ENCODE assay signal across 19 cellular contexts in the genomic region with DNA sequence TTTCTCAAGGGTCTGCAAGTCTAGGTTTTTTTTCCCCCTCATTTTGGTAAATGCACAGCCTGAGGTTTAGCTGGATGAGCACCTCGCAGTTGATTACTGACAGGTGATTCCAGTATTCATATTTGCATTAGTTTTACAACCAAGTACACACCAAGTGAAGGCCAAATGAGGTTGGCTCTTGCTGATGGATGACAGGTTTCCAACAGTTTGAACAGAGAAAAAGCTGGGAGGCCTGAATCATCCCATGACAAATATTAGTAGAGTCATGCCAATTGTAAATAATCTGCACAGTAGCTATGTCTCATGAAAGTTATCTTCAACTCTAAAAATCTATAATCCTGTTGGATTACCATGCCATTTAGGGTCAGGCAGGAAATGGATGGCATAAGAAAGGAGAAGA.
"Had no signal": no experiment of that assay in that cellular context is flagged by ENCODE, and none has a peak within 500 bp of the region (broad histone marks: within the 10 kb centered on the region; RNA-seq: fewer than 3 reads in every experiment).

No MANE protein-coding gene starts in this region.

- H3K27ac ChIP-seq: colonic mucosa, gastrocnemius medialis, heart right ventricle, neutrophil, psoas muscle, right lobe of liver, suprapubic skin, tibial artery, upper lobe of right lung had no signal

- H3K36me3 ChIP-seq: colonic mucosa, gastrocnemius medialis, heart right ventricle, neutrophil, right lobe of liver, suprapubic skin, tibial artery, upper lobe of right lung had no signal

- H3K27me3 ChIP-seq: colonic mucosa, gastrocnemius medialis, heart right ventricle, neutrophil, right lobe of liver, suprapubic skin, tibial artery, upper lobe of right lung had no signal

- H3K9me3 ChIP-seq: colonic mucosa, gastrocnemius medialis, mucosa of descending colon, neutrophil, psoas muscle, right lobe of liver, suprapubic skin, tibial artery, upper lobe of right lung had no signal

- ATAC-seq: gastrocnemius medialis; heart right ventricle; mucosa of descending colon; naive thymus-derived CD8-positive, alpha-beta T cell; psoas muscle; stimulated activated effector memory CD8-positive, alpha-beta T cell treated with anti-CD3 and anti-CD28 coated beads, Interleukin-12 subunit alpha, Interleukin-12 subunit beta, amount 100 ng/mL, for 72 hours; stimulated activated naive CD8-positive, alpha-beta T cell treated with anti-CD3 and anti-CD28 coated beads, Interleukin-15, Interleukin-2, amounts not matched to agents 100 U/mL and 50 U/mL, for 24 hours; upper lobe of right lung had no signal

- H3K4me1 ChIP-seq: colonic mucosa, gastrocnemius medialis, heart right ventricle, psoas muscle, right lobe of liver, suprapubic skin, tibial artery, upper lobe of right lung had no signal

- DNase-seq: colonic mucosa; dermis blood vessel endothelial cell; gastrocnemius medialis; heart right ventricle; hypothalamus; kidney glomerular epithelial cell; mucosa of descending colon; naive thymus-derived CD8-positive, alpha-beta T cell; psoas muscle; retina; right lobe of liver; stimulated activated CD4-positive, alpha-beta T cell treated with anti-CD3 and anti-CD28 coated beads, Interleukin-4, amount 100 ng/mL, for 1 hour; stimulated activated CD8-positive, alpha-beta memory T cell treated with anti-CD3 and anti-CD28 coated beads, Interleukin-4, amount 100 ng/mL, for 48 hours; stimulated activated naive CD8-positive, alpha-beta T cell treated with anti-CD3 and anti-CD28 coated beads, Interleukin-15, Interleukin-2, amounts not matched to agents 100 U/mL and 50 U/mL, for 24 hours; tibial artery; upper lobe of right lung had no signal

- H3K4me3 ChIP-seq: colonic mucosa, gastrocnemius medialis, heart right ventricle, mucosa of descending colon, psoas muscle, right lobe of liver, suprapubic skin, tibial artery, upper lobe of right lung had no signal
